ENCODE assay signal across 8 cellular contexts in genomic region chr16:54929090-54930033, GRCh38. TPM values are rescaled to one million over a fixed set of nuclear protein-coding genes. Genes with fewer than 3 reads are reported as not detected.
DNase-seq lines count a peak whose midpoint lies in the region; FAIRE-seq and TF ChIP-seq lines count a peak whose summit lies in the region.

No MANE protein-coding gene starts in this region.

- H3K79me2 ChIP-seq in Loucy (ENCODE audit: insufficient read depth, low read length) = peaks cover 84% of the 10 kb centered on the region

- TF ChIP-seq POLR2A in H54 (IDR thresholded peaks at IDR 0.05; ENCODE audit: low read depth, low read length) = no peak

- H3K4me2 ChIP-seq in Loucy (ENCODE audit: low read depth, low read length, poor library complexity, severe bottlenecking) = peak overlapping the region; percentile 87

- peaks cover 11% of the 10 kb centered on the region; the same call in 1 of the 2 replicates for H3K36me3 ChIP-seq in Loucy (ENCODE audit: insufficient read depth, low read length)

- H3K9me2 ChIP-seq in Loucy (replicated peaks; ENCODE audit: low read depth, low read length) = no peaks in the 10 kb centered on the region

- peak; percentile 52 for TF ChIP-seq CTCF in Loucy (conservative IDR thresholded peaks at IDR 0.05; ENCODE audit: low read length)

- H3K27ac ChIP-seq in substantia nigra (ENCODE audit: low read depth, low read length, poor library complexity, severe bottlenecking) = peak overlapping the region; percentile 86

- FAIRE-seq in H54 (lab: Jason Lieb, UNC) = peak; percentile 94
- peak; percentile 87 for FAIRE-seq in frontal cortex (lab: Jason Lieb, UNC)

- H3K9me3 ChIP-seq in Loucy (ENCODE audit: insufficient read depth, low read depth, low read length) = no peaks in the 10 kb centered on the region

- peaks cover 28% of the 10 kb centered on the region for H3K4me1 ChIP-seq in Loucy (ENCODE audit: insufficient read depth, low read length, poor library complexity, severe bottlenecking)

- peak overlapping the region; percentile 76 for H2AFZ ChIP-seq in Loucy (ENCODE audit: low read length)

- no peaks in the 10 kb centered on the region for H3K27me3 ChIP-seq in Loucy (ENCODE audit: insufficient read depth, low read length, poor library complexity, severe bottlenecking)

- H3K4me3 ChIP-seq in Loucy (ENCODE audit: low read length, poor library complexity, severe bottlenecking) = peak overlapping the region; percentile 81

- H3F3A ChIP-seq in Loucy (ENCODE audit: low read depth) = no peaks in the 10 kb centered on the region

- peak overlapping the region; percentile 97 for H3K9ac ChIP-seq in Loucy (ENCODE audit: low read depth, low read length, poor library complexity, severe bottlenecking)

- peaks cover 58% of the 10 kb centered on the region for H4K20me1 ChIP-seq in Loucy (ENCODE audit: insufficient read depth, low read length, poor library complexity, severe bottlenecking)

- DNase-seq in ELF-1 (ENCODE audit: low read depth, low spot score) (peak; percentile 99), H54 (ENCODE audit: insufficient read length, low spot score) (peak; percentile 94), SHP77 (lab: John Stamatoyannopoulos, UW) (peak; percentile 98), activated gamma-delta T cell (lab: John Stamatoyannopoulos, UW) (peak; percentile 72), frontal cortex (ENCODE audit: low spot score in 2 of 2) (peak; percentile 88 to 95), non-pigmented ciliary epithelial cell (ENCODE audit: low read depth) (peak; percentile 95), substantia nigra (lab: John Stamatoyannopoulos, UW) (peak; percentile 79 to 100 (median 99))

RNA-seq across cellular contexts. Expression of gene IRX5, which starts 1.3 kb away (rescaled TPM):
- total RNA-seq in frontal cortex = 0.41 TPM

Comparison
In these comparisons a context has a peak if more than half of its experiments do, and no peak if none do; other contexts are left out.
1. Peak in every context shown above with its lines: DNase-seq, H3K4me3 ChIP-seq and H3K27ac ChIP-seq.